In genomic region chr1:3668148-3668547, GRCh38 we compare ENCODE assay signal across 25 cellular contexts. TPM values are rescaled to one million over a fixed set of nuclear protein-coding genes. Genes with fewer than 3 reads are reported as not detected.
DNase-seq lines count a peak whose midpoint lies in the region; ATAC-seq, FAIRE-seq and TF ChIP-seq lines count a peak whose summit lies in the region.
"Had no signal": no experiment of that assay in that cellular context is flagged by ENCODE, and none has a peak within 500 bp of the region (broad histone marks: within the 10 kb centered on the region; RNA-seq: fewer than 3 reads in every experiment).

No MANE protein-coding gene starts in this region.

- no peak for TF ChIP-seq POLR2A in HepG2 (IDR thresholded peaks at IDR 0.05; ENCODE audit: insufficient read depth in 1 of 2, low read depth in 2 of 2, low read length in 2 of 2)

- no peaks in the 10 kb centered on the region for H3K79me2 ChIP-seq in HepG2 (ENCODE audit: insufficient read depth, low read length)

- H3K36me3 Mint-ChIP-seq in Calu3 (ENCODE audit: insufficient read depth, unreplicated experiment): no peaks in the 10 kb centered on the region

- peaks cover 62% of the 10 kb centered on the region for H3K27me3 Mint-ChIP-seq in Calu3 (ENCODE audit: unreplicated experiment)

- no peak for TF ChIP-seq CTCF in Calu3 (IDR thresholded peaks at IDR 0.05; ENCODE audit: unreplicated experiment)
- no peak for TF ChIP-seq CTCF in VCaP (conservative IDR thresholded peaks at IDR 0.05)
- TF ChIP-seq CTCF in HepG2 (CRISPR knock-in tag; IDR thresholded peaks at IDR 0.05): no peak

- H3K4me1 ChIP-seq in BLaER1 (peaks cover 88% of the 10 kb centered on the region), HepG2 (ENCODE audit: insufficient read depth, low read length) (peaks cover 38% of the 10 kb centered on the region)

- peak overlapping the region; percentile 42 for H3K27ac Mint-ChIP-seq in Calu3 (ENCODE audit: unreplicated experiment)
- H3K27ac Mint-ChIP-seq: activated naive CD8-positive, alpha-beta T cell treated with anti-CD3 and anti-CD28 coated beads, Interleukin-2, amount 50 U/mL, for 24 hours; H9; stimulated activated naive CD8-positive, alpha-beta T cell treated with anti-CD3 and anti-CD28 coated beads, Interleukin-15, amount 100 ng/mL, for 72 hours had no signal

- H3K9me3 ChIP-seq in BLaER1: no peaks in the 10 kb centered on the region
- no peaks in the 10 kb centered on the region for H3K9me3 ChIP-seq in HepG2 (ENCODE audit: low read length)
- H3K9me3 ChIP-seq: lower lobe of right lung, SK-N-SH, tibial artery had no signal

- H3K27ac ChIP-seq in BLaER1: peak overlapping the region; percentile 71
- peak overlapping the region; percentile 78 for H3K27ac ChIP-seq in VCaP
- H3K27ac ChIP-seq in HepG2 (ENCODE audit: extremely low read length, insufficient read depth, low read length): no peak overlapping the region
- H3K27ac ChIP-seq: lower lobe of right lung, tibial artery had no signal

- no peak overlapping the region for H3K4me3 ChIP-seq in BLaER1
- H3K4me3 ChIP-seq in HepG2 (replicated peaks in 1 of 3; ENCODE audit: insufficient read depth in 1 of 3, low read depth in 2 of 3, low read length in 3 of 3): no peak overlapping the region
- H3K4me3 ChIP-seq: K562, tibial artery had no signal

- TF ChIP-seq RAD21 in HepG2 (CRISPR knock-in tag; IDR thresholded peaks at IDR 0.05): no peak

- 76% methylated on average over 4 of the region's 8 CpGs for WGBS in HepG2 (ENCODE audit: low lambda C conversion rate)

- H4K20me1 ChIP-seq in BLaER1 (no peaks in the 10 kb centered on the region), HepG2 (ENCODE audit: insufficient read depth, low read length) (peaks cover 3% of the 10 kb centered on the region; the same call in 1 of the 2 replicates)

- H3K9me3 Mint-ChIP-seq in Calu3 (ENCODE audit: low read depth, unreplicated experiment): no peaks in the 10 kb centered on the region
- H3K9me3 Mint-ChIP-seq: activated naive CD8-positive, alpha-beta T cell treated with anti-CD3 and anti-CD28 coated beads, Interleukin-2, amount 50 U/mL, for 24 hours; H9; stimulated activated naive CD8-positive, alpha-beta T cell treated with anti-CD3 and anti-CD28 coated beads, Interleukin-15, amount 100 ng/mL, for 72 hours had no signal

- H3K4me1 Mint-ChIP-seq in Calu3 (ENCODE audit: low read depth, unreplicated experiment): peaks cover 21% of the 10 kb centered on the region
- H3K4me1 Mint-ChIP-seq: activated naive CD8-positive, alpha-beta T cell treated with anti-CD3 and anti-CD28 coated beads, Interleukin-2, amount 50 U/mL, for 24 hours had no signal

- no peak for ATAC-seq in HepG2
- ATAC-seq: activated naive CD8-positive, alpha-beta T cell treated with anti-CD3 and anti-CD28 coated beads, Interleukin-2, amount 50 U/mL, for 24 hours; stimulated activated naive CD8-positive, alpha-beta T cell treated with anti-CD3 and anti-CD28 coated beads, Interleukin-15, amount 100 ng/mL, for 72 hours had no signal

- no peak overlapping the region for H3K4me3 Mint-ChIP-seq in Calu3 (ENCODE audit: low read depth, unreplicated experiment)
- H3K4me3 Mint-ChIP-seq: activated naive CD8-positive, alpha-beta T cell treated with anti-CD3 and anti-CD28 coated beads, Interleukin-2, amount 50 U/mL, for 24 hours; H9; stimulated activated naive CD8-positive, alpha-beta T cell treated with anti-CD3 and anti-CD28 coated beads, Interleukin-15, amount 100 ng/mL, for 72 hours had no signal

- CTCF ChIA-PET in Calu3 (lab: Charles Lee) (interaction anchor here (0.9 to 1.0 kb wide), 2 partner anchors 19 to 23 kb away, joined by 3 read pairs; no protein-coding TSS in a partner anchor), HepG2 (lab: Yijun Ruan, JAX; ENCODE audit: low intra/inter-chr PET ratio, low total read pairs) (no interaction called here)

- H3K4me2 ChIP-seq in BLaER1 (peak overlapping the region; percentile 76), HepG2 (ENCODE audit: low read depth, low read length) (peak overlapping the region; percentile 65; the same call in 1 of the 2 replicates)
- H3K4me2 ChIP-seq: SK-N-SH had no signal

- no peaks in the 10 kb centered on the region for H3K27me3 ChIP-seq in BLaER1
- no peaks in the 10 kb centered on the region; a peak in 1 of 5 replicates for H3K27me3 ChIP-seq in HepG2 (ENCODE audit: control insufficient read depth in 1 of 2, insufficient read depth in 2 of 2, low read length in 2 of 2)

- no peaks in the 10 kb centered on the region for H3K36me3 ChIP-seq in BLaER1
- H3K36me3 ChIP-seq in HepG2 (replicated peaks in 1 of 2; ENCODE audit: control insufficient read depth in 1 of 2, insufficient read depth in 2 of 2, low read length in 2 of 2): no peaks in the 10 kb centered on the region
- H3K36me3 ChIP-seq: lower lobe of right lung, tibial artery had no signal

- POLR2A ChIA-PET in HepG2 (lab: Yijun Ruan, JAX): no interaction called here

- H2AFZ ChIP-seq in HepG2 (ENCODE audit: low read length): no peak overlapping the region

- BruUV-seq in Calu3 (replicated peaks; lab: Mats Ljungman, UMichigan) (no TSS peak), HepG2 (replicated peaks; lab: Mats Ljungman, UMichigan) (no TSS peak)

- DNase-seq in Calu3 (no peak), HepG2 (ENCODE audit: low spot score) (no peak), NCI-H2171 (lab: John Stamatoyannopoulos, UW) (no peak), GM03348 (ENCODE audit: low spot score) (no peak), OCI-M2 (lab: John Stamatoyannopoulos, UW; ENCODE audit: unreplicated experiment) (no peak), NOMO-1 treated with DMSO at 0.1 percent for 48 hours (lab: John Stamatoyannopoulos, UW; ENCODE audit: unreplicated experiment) (no peak)
- DNase-seq: activated CD4-positive, alpha-beta T cell treated with anti-CD3 and anti-CD28 coated beads, Interleukin-2, amount 50 U/mL, for 48 hours; activated effector memory CD4-positive, alpha-beta T cell treated with Interleukin-2 at 50 U/mL for 16 hours; activated naive CD8-positive, alpha-beta T cell treated with anti-CD3 and anti-CD28 coated beads, Interleukin-2, amount 50 U/mL, for 24 hours; effector CD4-positive, alpha-beta T cell; foreskin melanocyte; MM.1S; NCI-H1694 treated with DMSO at 0.1 percent for 48 hours; NCI-H226; SK-N-SH; stimulated activated CD4-positive, alpha-beta T cell treated with anti-CD3 and anti-CD28 coated beads, Interleukin-4, amount 100 ng/mL, for 24 hours; stimulated activated naive CD8-positive, alpha-beta T cell treated with anti-CD3 and anti-CD28 coated beads, Interleukin-15, amount 100 ng/mL, for 72 hours had no signal

- intact Hi-C loops in Calu3 (cut with micrococcal nuclease; ENCODE audit: unreplicated experiment) (no loop called here), HepG2 (cut with micrococcal nuclease; ENCODE audit: unreplicated experiment) (no loop called here)

- TF ChIP-seq EP300 in HepG2 (IDR thresholded peaks at IDR 0.05; ENCODE audit: low read depth in 2 of 2, low read length in 2 of 2) (no peak), HepG2 (CRISPR knock-in tag; IDR thresholded peaks at IDR 0.05; ENCODE audit: borderline replicate concordance) (no peak)

- H3K9ac ChIP-seq in BLaER1 (no peak overlapping the region), HepG2 (ENCODE audit: insufficient read depth, low read depth, low read length) (no peak overlapping the region)
- H3K9ac ChIP-seq: SK-N-SH had no signal

- no peak for FAIRE-seq in HepG2 (lab: Jason Lieb, UNC)
- FAIRE-seq: K562, RCC 7860 had no signal

- in situ Hi-C loops in HepG2 (cut with HindIII; ENCODE audit: extremely low pct_ligation_motif_present, low pct_unique_long_range_greater_than_20kb): no loop called here

RNA-seq across cellular contexts. Expression of gene TP73, which starts 15.8 kb away (rescaled TPM):
- total RNA-seq in Calu3 (2022) (0.34 and 0.54 TPM in 2 replicates), HepG2 (2016; rRNA removed; fragmentation: Illumina TruSeq; extraction: Trizol) (0.69 and 1.1 TPM in 2 replicates)
- total RNA-seq in HepG2 (2016; cell fraction: cytosol; rRNA removed; fragmentation: Illumina TruSeq; extraction: Trizol; ENCODE audit: low read depth): 0.35 and 0.51 TPM in 2 replicates
- 0.39 and 1.1 TPM in 2 replicates for total RNA-seq in HepG2 (2016; cell fraction: insoluble cytoplasmic fraction; rRNA removed; fragmentation: Illumina TruSeq; extraction: Trizol)
- 1.3 and 1.4 TPM in 2 replicates for total RNA-seq in HepG2 (2016; cell fraction: membrane; rRNA removed; fragmentation: Illumina TruSeq; extraction: Trizol)
- 1.7 and 2.1 TPM in 2 replicates for total RNA-seq in HepG2 (2016; cell fraction: nucleus; rRNA removed; fragmentation: Illumina TruSeq; extraction: Trizol)
- 0.49 and 0.59 TPM in 2 replicates for polyA plus RNA-seq in HepG2 (2011; rRNA removed)
- polyA plus RNA-seq in HepG2 (2011; cell fraction: cytosol; rRNA removed): 0.10 and 0.28 TPM in 2 replicates
- 1.8 and 3.5 TPM in 2 replicates for polyA plus RNA-seq in HepG2 (2011; cell fraction: nucleus; rRNA removed)
- polyA plus RNA-seq in HepG2 (2012): 0.37 and 0.74 TPM in 2 replicates
- 0.45 and 0.53 TPM in 2 replicates for polyA plus RNA-seq in HepG2 (2016; cell fraction: cytosol; fragmentation: Illumina TruSeq; extraction: Trizol; ENCODE audit: low read depth)
- polyA plus RNA-seq in HepG2 (2016; cell fraction: insoluble cytoplasmic fraction; fragmentation: Illumina TruSeq; extraction: Trizol; ENCODE audit: low read depth): 1.5 and 1.9 TPM in 2 replicates
- 0.93 and 1.4 TPM in 2 replicates for polyA plus RNA-seq in HepG2 (2016; cell fraction: membrane; fragmentation: Illumina TruSeq; extraction: Trizol; ENCODE audit: low read depth)
- polyA plus RNA-seq in HepG2 (2016; cell fraction: nucleus; fragmentation: Illumina TruSeq; extraction: Trizol; ENCODE audit: insufficient read depth, low read depth): 3.4 and 3.9 TPM in 2 replicates
- polyA minus RNA-seq in HepG2 (2011; rRNA and poly(A)+ RNA removed; ENCODE audit: low replicate concordance): 0.48 TPM in 1 of 2 replicates, not detected in the other
- polyA minus RNA-seq in HepG2 (2011; cell fraction: cytosol; rRNA and poly(A)+ RNA removed): 0.30 and 0.62 TPM in 2 replicates
- polyA minus RNA-seq in HepG2 (2011; cell fraction: nucleus; rRNA and poly(A)+ RNA removed): 0.99 and 1.2 TPM in 2 replicates
- total RNA-seq: epithelial cell of proximal tubule had no signal

RNA-seq across cellular contexts. Expression of gene WRAP73, which starts 18.2 kb away (rescaled TPM):
- total RNA-seq in Calu3 (2022) (14.9 and 18.6 TPM in 2 replicates), HepG2 (2016; rRNA removed; fragmentation: Illumina TruSeq; extraction: Trizol) (18.1 and 21.0 TPM in 2 replicates)
- total RNA-seq in HepG2 (2016; cell fraction: cytosol; rRNA removed; fragmentation: Illumina TruSeq; extraction: Trizol; ENCODE audit: low read depth): 5.0 and 5.8 TPM in 2 replicates
- total RNA-seq in HepG2 (2016; cell fraction: insoluble cytoplasmic fraction; rRNA removed; fragmentation: Illumina TruSeq; extraction: Trizol): 20.2 and 20.3 TPM in 2 replicates
- total RNA-seq in HepG2 (2016; cell fraction: membrane; rRNA removed; fragmentation: Illumina TruSeq; extraction: Trizol): 8.8 and 10.8 TPM in 2 replicates
- 14.3 and 17.1 TPM in 2 replicates for total RNA-seq in HepG2 (2016; cell fraction: nucleus; rRNA removed; fragmentation: Illumina TruSeq; extraction: Trizol)
- polyA plus RNA-seq in HepG2 (2011; rRNA removed): 40.4 and 44.1 TPM in 2 replicates
- polyA plus RNA-seq in HepG2 (2011; cell fraction: cytosol; rRNA removed): 27.5 and 35.0 TPM in 2 replicates
- polyA plus RNA-seq in HepG2 (2011; cell fraction: nucleus; rRNA removed): 78.4 and 79.9 TPM in 2 replicates
- polyA plus RNA-seq in HepG2 (2012): 12.9 and 18.3 TPM in 2 replicates
- 5.5 TPM in 2 replicates for polyA plus RNA-seq in HepG2 (2016; cell fraction: cytosol; fragmentation: Illumina TruSeq; extraction: Trizol; ENCODE audit: low read depth)
- polyA plus RNA-seq in HepG2 (2016; cell fraction: insoluble cytoplasmic fraction; fragmentation: Illumina TruSeq; extraction: Trizol; ENCODE audit: low read depth): 19.4 and 25.1 TPM in 2 replicates
- polyA plus RNA-seq in HepG2 (2016; cell fraction: membrane; fragmentation: Illumina TruSeq; extraction: Trizol; ENCODE audit: low read depth): 6.3 and 7.2 TPM in 2 replicates
- 41.4 and 53.5 TPM in 2 replicates for polyA plus RNA-seq in HepG2 (2016; cell fraction: nucleus; fragmentation: Illumina TruSeq; extraction: Trizol; ENCODE audit: insufficient read depth, low read depth)
- 43.7 and 46.5 TPM in 2 replicates for polyA minus RNA-seq in HepG2 (2011; rRNA and poly(A)+ RNA removed; ENCODE audit: low replicate concordance)
- 11.9 and 16.4 TPM in 2 replicates for polyA minus RNA-seq in HepG2 (2011; cell fraction: cytosol; rRNA and poly(A)+ RNA removed)
- polyA minus RNA-seq in HepG2 (2011; cell fraction: nucleus; rRNA and poly(A)+ RNA removed): 18.4 and 19.5 TPM in 2 replicates

RNA-seq across cellular contexts. Expression of gene TPRG1L, which starts 43.3 kb away (rescaled TPM):
- 22.5 and 27.3 TPM in 2 replicates for total RNA-seq in Calu3 (2022)
- 21.3 and 31.7 TPM in 2 replicates for total RNA-seq in HepG2 (2016; rRNA removed; fragmentation: Illumina TruSeq; extraction: Trizol)
- 5.7 and 6.3 TPM in 2 replicates for total RNA-seq in HepG2 (2016; cell fraction: cytosol; rRNA removed; fragmentation: Illumina TruSeq; extraction: Trizol; ENCODE audit: low read depth)
- 20.0 and 34.6 TPM in 2 replicates for total RNA-seq in HepG2 (2016; cell fraction: insoluble cytoplasmic fraction; rRNA removed; fragmentation: Illumina TruSeq; extraction: Trizol)
- total RNA-seq in HepG2 (2016; cell fraction: membrane; rRNA removed; fragmentation: Illumina TruSeq; extraction: Trizol): 26.8 and 28.4 TPM in 2 replicates
- 13.9 and 17.8 TPM in 2 replicates for total RNA-seq in HepG2 (2016; cell fraction: nucleus; rRNA removed; fragmentation: Illumina TruSeq; extraction: Trizol)
- polyA plus RNA-seq in HepG2 (2011; rRNA removed): 37.4 and 44.3 TPM in 2 replicates
- 39.8 and 48.5 TPM in 2 replicates for polyA plus RNA-seq in HepG2 (2011; cell fraction: cytosol; rRNA removed)
- polyA plus RNA-seq in HepG2 (2011; cell fraction: nucleus; rRNA removed): 18.5 and 21.7 TPM in 2 replicates
- 32.1 and 36.9 TPM in 2 replicates for polyA plus RNA-seq in HepG2 (2012)
- 9.7 and 10.7 TPM in 2 replicates for polyA plus RNA-seq in HepG2 (2016; cell fraction: cytosol; fragmentation: Illumina TruSeq; extraction: Trizol; ENCODE audit: low read depth)
- 66.4 and 67.1 TPM in 2 replicates for polyA plus RNA-seq in HepG2 (2016; cell fraction: insoluble cytoplasmic fraction; fragmentation: Illumina TruSeq; extraction: Trizol; ENCODE audit: low read depth)
- 27.9 and 28.2 TPM in 2 replicates for polyA plus RNA-seq in HepG2 (2016; cell fraction: membrane; fragmentation: Illumina TruSeq; extraction: Trizol; ENCODE audit: low read depth)
- polyA plus RNA-seq in HepG2 (2016; cell fraction: nucleus; fragmentation: Illumina TruSeq; extraction: Trizol; ENCODE audit: insufficient read depth, low read depth): 42.7 TPM in 2 replicates
- polyA minus RNA-seq in HepG2 (2011; rRNA and poly(A)+ RNA removed; ENCODE audit: low replicate concordance): 33.6 and 37.3 TPM in 2 replicates
- polyA minus RNA-seq in HepG2 (2011; cell fraction: cytosol; rRNA and poly(A)+ RNA removed): 24.6 and 30.2 TPM in 2 replicates
- polyA minus RNA-seq in HepG2 (2011; cell fraction: nucleus; rRNA and poly(A)+ RNA removed): 8.0 and 10.2 TPM in 2 replicates

RNA-seq across cellular contexts. Expression of gene MEGF6, which starts 56.8 kb away (rescaled TPM):
- total RNA-seq in Calu3 (2022) (32.4 and 33.8 TPM in 2 replicates), HepG2 (2016; rRNA removed; fragmentation: Illumina TruSeq; extraction: Trizol) (0.76 and 1.9 TPM in 2 replicates)
- total RNA-seq in HepG2 (2016; cell fraction: cytosol; rRNA removed; fragmentation: Illumina TruSeq; extraction: Trizol; ENCODE audit: low read depth): 0.18 and 0.61 TPM in 2 replicates
- 0.70 and 2.7 TPM in 2 replicates for total RNA-seq in HepG2 (2016; cell fraction: insoluble cytoplasmic fraction; rRNA removed; fragmentation: Illumina TruSeq; extraction: Trizol)
- 0.52 and 0.96 TPM in 2 replicates for total RNA-seq in HepG2 (2016; cell fraction: membrane; rRNA removed; fragmentation: Illumina TruSeq; extraction: Trizol)
- total RNA-seq in HepG2 (2016; cell fraction: nucleus; rRNA removed; fragmentation: Illumina TruSeq; extraction: Trizol): 2.7 and 3.4 TPM in 2 replicates
- polyA plus RNA-seq in HepG2 (2011; rRNA removed): 1.9 and 3.5 TPM in 2 replicates
- 0.90 and 1.8 TPM in 2 replicates for polyA plus RNA-seq in HepG2 (2011; cell fraction: cytosol; rRNA removed)
- 68.1 and 94.7 TPM in 2 replicates for polyA plus RNA-seq in HepG2 (2011; cell fraction: nucleus; rRNA removed)
- polyA plus RNA-seq in HepG2 (2012): 3.6 and 4.8 TPM in 2 replicates
- 0.09 and 0.19 TPM in 2 replicates for polyA plus RNA-seq in HepG2 (2016; cell fraction: cytosol; fragmentation: Illumina TruSeq; extraction: Trizol; ENCODE audit: low read depth)
- 0.80 and 1.3 TPM in 2 replicates for polyA plus RNA-seq in HepG2 (2016; cell fraction: insoluble cytoplasmic fraction; fragmentation: Illumina TruSeq; extraction: Trizol; ENCODE audit: low read depth)
- polyA plus RNA-seq in HepG2 (2016; cell fraction: membrane; fragmentation: Illumina TruSeq; extraction: Trizol; ENCODE audit: low read depth): 0.19 and 0.34 TPM in 2 replicates
- polyA plus RNA-seq in HepG2 (2016; cell fraction: nucleus; fragmentation: Illumina TruSeq; extraction: Trizol; ENCODE audit: insufficient read depth, low read depth): 8.1 and 10.4 TPM in 2 replicates
- polyA minus RNA-seq in HepG2 (2011; rRNA and poly(A)+ RNA removed; ENCODE audit: low replicate concordance): 3.5 and 4.6 TPM in 2 replicates
- 1.7 and 2.4 TPM in 2 replicates for polyA minus RNA-seq in HepG2 (2011; cell fraction: cytosol; rRNA and poly(A)+ RNA removed)
- 5.6 and 10.6 TPM in 2 replicates for polyA minus RNA-seq in HepG2 (2011; cell fraction: nucleus; rRNA and poly(A)+ RNA removed)
